In genomic region chr17:5747964-5748363, GRCh38 we compare ENCODE assay signal across 6 cellular contexts.
"Had no signal": no experiment of that assay in that cellular context is flagged by ENCODE, and none has a peak within 500 bp of the region (broad histone marks: within the 10 kb centered on the region; RNA-seq: fewer than 3 reads in every experiment).

No MANE protein-coding gene starts in this region.

- DNase-seq: H9, HCEC 1CT, KBM-7 had no signal

- H3K27ac ChIP-seq: HL-60 had no signal

- ATAC-seq: GM23338, HepG2 had no signal

- H3K4me3 ChIP-seq: GM23338 had no signal
